ENCODE assay signal across 13 cellular contexts in genomic region chrX:53116101-53116500, GRCh38. TPM values are rescaled to one million over a fixed set of nuclear protein-coding genes. Genes with fewer than 3 reads are reported as not detected.
DNase-seq lines count a peak whose midpoint lies in the region; ATAC-seq and TF ChIP-seq lines count a peak whose summit lies in the region.
"Had no signal": no experiment of that assay in that cellular context is flagged by ENCODE, and none has a peak within 500 bp of the region (broad histone marks: within the 10 kb centered on the region; RNA-seq: fewer than 3 reads in every experiment).

No MANE protein-coding gene starts in this region.

- no peak for TF ChIP-seq CTCF in WI38 (IDR thresholded peaks at IDR 0.05; ENCODE audit: low read depth, low read length)
- TF ChIP-seq CTCF in fibroblast of villous mesenchyme (IDR thresholded peaks at IDR 0.05; ENCODE audit: insufficient read depth, low read depth, low read length): no peak
- TF ChIP-seq CTCF in psoas muscle (IDR thresholded peaks at IDR 0.05): no peak

- peak overlapping the region; percentile 11 for H3K4me3 ChIP-seq in WI38 (ENCODE audit: low read depth, low read length)
- no peak overlapping the region for H3K4me3 ChIP-seq in fibroblast of villous mesenchyme (ENCODE audit: low read depth, low read length)
- H3K4me3 ChIP-seq in psoas muscle: peak overlapping the region; percentile 22
- H3K4me3 ChIP-seq in SJCRH30: no peak overlapping the region

- peak; percentile 7 for DNase-seq in EH (ENCODE audit: low read depth)
- DNase-seq in fibroblast of villous mesenchyme (ENCODE audit: low read depth): peak; percentile 83
- no peak for DNase-seq in psoas muscle
- no peak for DNase-seq in SJCRH30
- no peak for DNase-seq in stimulated activated CD4-positive, alpha-beta T cell treated with anti-CD3 and anti-CD28 coated beads, Interleukin-1b, Interleukin-23, amount 100 ng/mL, for 48 hours
- DNase-seq in NCI-H748 treated with DMSO at 0.1 percent for 48 hours (lab: John Stamatoyannopoulos, UW): no peak
- DNase-seq: activated T-cell treated with anti-CD3 and anti-CD28 coated beads, Interleukin-2, amount 50 U/mL, for 48 hours; CD4-positive, alpha-beta memory T cell; effector memory CD8-positive, alpha-beta T cell; Karpas-422; NCI-H524 treated with DMSO at 0.1 percent for 48 hours had no signal

- H3K27ac ChIP-seq in psoas muscle (peak overlapping the region; percentile 54), SJCRH30 (no peak overlapping the region)

- 27 to 73% (median 50%) methylated on average over 3 of the region's 3 CpGs for WGBS in psoas muscle, 3 donors

- ATAC-seq in psoas muscle: peak; percentile 39 to 87 (median 71)
- no peak for ATAC-seq in GM19351 (IDR thresholded peaks at IDR 0.05; ENCODE audit: unreplicated experiment)
- ATAC-seq: effector memory CD8-positive, alpha-beta T cell had no signal

- H3K4me1 ChIP-seq in psoas muscle (peaks cover 6% of the 10 kb centered on the region), SJCRH30 (no peaks in the 10 kb centered on the region)

- no peaks in the 10 kb centered on the region for H3K27me3 ChIP-seq in psoas muscle (ENCODE audit: insufficient read depth in 3 of 3, low read length in 2 of 3)
- no peaks in the 10 kb centered on the region for H3K27me3 ChIP-seq in SJCRH30

- H3K36me3 ChIP-seq in psoas muscle (ENCODE audit: insufficient read depth in 1 of 2, low read depth in 1 of 2) (peaks cover 0 to 5% of the 10 kb centered on the region in 2 donors), SJCRH30 (no peaks in the 10 kb centered on the region)

- no peaks in the 10 kb centered on the region for H3K9me3 ChIP-seq in psoas muscle
- H3K9me3 ChIP-seq in SJCRH30 (replicated peaks): no peaks in the 10 kb centered on the region

- intact Hi-C loops in psoas muscle (cut with DNase I): no loop called here

RNA-seq across cellular contexts. Expression of gene KANTR, which starts 22.2 kb away (rescaled TPM):
- total RNA-seq in fibroblast of villous mesenchyme (8.6 and 11.0 TPM in 2 replicates), psoas muscle (1 to 10 TPM; 3.4 to 8.2 (median 4.8) TPM)
- 1 to 10 TPM in 2 of 3 donors, under 1 TPM in 1; 0.89 to 5.2 (median 1.5) TPM for polyA plus RNA-seq in psoas muscle
- 5.7 and 6.7 TPM in 2 replicates for total RNA-seq in SJCRH30 (2014; rRNA removed; shearing (Covaris generic))

RNA-seq across cellular contexts. Expression of gene TSPYL2, which starts 33.9 kb away (rescaled TPM):
- total RNA-seq in fibroblast of villous mesenchyme (11.9 and 13.0 TPM in 2 replicates), psoas muscle (10 to 100 TPM; 20.0 to 56.4 (median 28.1) TPM)
- polyA plus RNA-seq in psoas muscle: 10 to 100 TPM in 2 of 3 donors, 1 to 10 TPM in 1; 9.2 to 45.2 (median 23.2) TPM
- total RNA-seq in SJCRH30 (2014; rRNA removed; shearing (Covaris generic)): 9.3 and 11.8 TPM in 2 replicates

Comparison
In these comparisons a context has a peak if more than half of its experiments do, and no peak if none do; other contexts are left out.
1. DNase-seq: peak in EH (single experiment) and fibroblast of villous mesenchyme (single experiment); none in psoas muscle (0 of 2), SJCRH30 (0 of 2), stimulated activated CD4-positive, alpha-beta T cell treated with anti-CD3 and anti-CD28 coated beads, Interleukin-1b, Interleukin-23, amount 100 ng/mL, for 48 hours (single experiment) and NCI-H748 treated with DMSO at 0.1 percent for 48 hours (single experiment).
2. H3K4me3 ChIP-seq: peak in WI38 (single experiment) and psoas muscle (single experiment); none in fibroblast of villous mesenchyme (single experiment) and SJCRH30 (single experiment).